ENCODE assay signal across 16 cellular contexts in the genomic region with DNA sequence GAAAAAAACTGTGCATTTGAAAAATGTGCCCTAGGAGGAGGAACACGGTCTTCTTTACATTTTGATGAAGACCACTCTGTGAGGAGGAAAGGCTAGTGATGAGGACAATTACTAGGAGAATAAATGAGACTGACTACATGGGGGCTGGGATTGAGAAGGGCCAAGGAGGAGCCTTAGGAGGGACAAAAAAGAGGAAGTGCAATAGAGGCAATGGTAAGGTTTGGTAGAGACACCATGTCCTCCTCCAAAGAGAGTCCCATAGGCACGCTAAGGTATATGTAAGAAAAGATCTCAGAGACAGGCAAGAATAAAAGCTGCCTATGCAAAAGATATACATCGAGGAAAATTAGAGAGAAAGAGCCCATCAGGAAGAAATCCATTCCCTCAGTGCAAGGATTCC.
DNase-seq lines count a peak whose midpoint lies in the region; ATAC-seq and TF ChIP-seq lines count a peak whose summit lies in the region.
"Had no signal": no experiment of that assay in that cellular context is flagged by ENCODE, and none has a peak within 500 bp of the region (broad histone marks: within the 10 kb centered on the region; RNA-seq: fewer than 3 reads in every experiment).

No MANE protein-coding gene starts in this region.

- intact Hi-C loops in HCT116 (cut with micrococcal nuclease) = no loop called here

- WGBS in smooth muscle cell (ENCODE audit: low lambda C conversion rate) = 78% methylated on average over 3 of the region's 3 CpGs

- no peak overlapping the region for H3K9ac ChIP-seq in HCT116 (ENCODE audit: low read length)
- H3K9ac ChIP-seq in smooth muscle cell (ENCODE audit: low read depth) = no peak overlapping the region

- H3K27ac Mint-ChIP-seq in chondrocyte (ENCODE audit: unreplicated experiment) = peak overlapping the region; percentile 95
- H3K27ac Mint-ChIP-seq: CD8-positive, alpha-beta T cell; GM23338 had no signal

- peaks cover 41% of the 10 kb centered on the region for H3K4me1 Mint-ChIP-seq in chondrocyte (ENCODE audit: low read depth)
- H3K4me1 Mint-ChIP-seq: CD14-positive monocyte, GM23338 had no signal

- H3K27me3 ChIP-seq in HCT116 (ENCODE audit: insufficient read depth, low read length) (no peaks in the 10 kb centered on the region), smooth muscle cell (ENCODE audit: low read depth) (no peaks in the 10 kb centered on the region)

- DNase-seq in HCT116 (ENCODE audit: low read depth, low spot score) (no peak), OCI-M1 (lab: John Stamatoyannopoulos, UW) (peak; percentile 14), chondrocyte (ENCODE audit: low spot score) (no peak), smooth muscle cell (lab: John Stamatoyannopoulos, UW; ENCODE audit: unreplicated experiment) (no peak), occipital lobe (lab: John Stamatoyannopoulos, UW) (no peak), islet precursor cell (no peak)
- no peak for DNase-seq in effector CD4-positive, alpha-beta T cell
- DNase-seq: CD8-positive, alpha-beta T cell; COR-L47; DMS153; DND-41; GDM1; H7 had no signal

- H3K9me3 ChIP-seq in HCT116 (ENCODE audit: control insufficient read depth in 1 of 2, insufficient read depth in 1 of 2, low read depth in 1 of 2, low read length in 2 of 2) (no peaks in the 10 kb centered on the region), smooth muscle cell (replicated peaks; ENCODE audit: low read depth) (no peaks in the 10 kb centered on the region)
- H3K9me3 ChIP-seq: A549 had no signal

- TF ChIP-seq RAD21 in HCT116 (IDR thresholded peaks at IDR 0.05; ENCODE audit: low read depth) = no peak

- H3K36me3 Mint-ChIP-seq in chondrocyte (ENCODE audit: low read depth) = peaks cover 17% of the 10 kb centered on the region
- H3K36me3 Mint-ChIP-seq: CD14-positive monocyte; CD8-positive, alpha-beta T cell had no signal

- no TSS peak for BruUV-seq in HCT116 (replicated peaks; lab: Mats Ljungman, UMichigan)

- H3K27me3 Mint-ChIP-seq in chondrocyte (ENCODE audit: low read depth) = no peaks in the 10 kb centered on the region

- H2AFZ ChIP-seq in HCT116 (ENCODE audit: low read depth, low read length, poor library complexity, severe bottlenecking) (no peak overlapping the region), smooth muscle cell (ENCODE audit: low read depth) (no peak overlapping the region)
- H2AFZ ChIP-seq: GM23338 had no signal

- H3K4me3 ChIP-seq in HCT116 (replicated peaks in 1 of 2; ENCODE audit: low read depth in 1 of 2, low read length in 2 of 2) = no peak overlapping the region
- no peak overlapping the region for H3K4me3 ChIP-seq in smooth muscle cell
- H3K4me3 ChIP-seq: A549, GM23338 had no signal

- TF ChIP-seq CTCF in HCT116 (IDR thresholded peaks at IDR 0.05 in 2 of 3, conservative IDR thresholded peaks at IDR 0.05 in 1 of 3; ENCODE audit: borderline replicate concordance in 1 of 3, insufficient read depth in 1 of 3, low read depth in 2 of 3, low read length in 2 of 3) (no peak), chondrocyte (IDR thresholded peaks at IDR 0.05) (no peak), smooth muscle cell (IDR thresholded peaks at IDR 0.05; ENCODE audit: borderline replicate concordance, insufficient read depth, poor library complexity, severe bottlenecking) (no peak)

- no peak overlapping the region for H3K4me3 Mint-ChIP-seq in chondrocyte (ENCODE audit: unreplicated experiment)
- H3K4me3 Mint-ChIP-seq: CD14-positive monocyte; CD8-positive, alpha-beta T cell; GM23338 had no signal

- H3K4me1 ChIP-seq in HCT116 (ENCODE audit: control insufficient read depth in 1 of 2, insufficient read depth in 2 of 2, low read length in 2 of 2) (peaks cover 0 to 26% of the 10 kb centered on the region in 2 experiments; a peak in 2 of 4 replicates), smooth muscle cell (ENCODE audit: low read depth) (no peaks in the 10 kb centered on the region)
- H3K4me1 ChIP-seq: A549 had no signal

- H3K9me2 ChIP-seq in HCT116 (ENCODE audit: insufficient read depth) = no peaks in the 10 kb centered on the region

- no peaks in the 10 kb centered on the region for H3F3A ChIP-seq in smooth muscle cell (ENCODE audit: low read depth)

- H3K79me2 ChIP-seq in HCT116 (ENCODE audit: insufficient read depth, low read length) (no peaks in the 10 kb centered on the region), smooth muscle cell (ENCODE audit: low read depth) (no peaks in the 10 kb centered on the region)

- H3K36me3 ChIP-seq in HCT116 (ENCODE audit: control insufficient read depth in 1 of 2, insufficient read depth in 2 of 2, low read length in 2 of 2) (no peaks in the 10 kb centered on the region), smooth muscle cell (ENCODE audit: low read depth) (no peaks in the 10 kb centered on the region)

- no peak for ATAC-seq in HCT116
- ATAC-seq: A549; CD8-positive, alpha-beta T cell; GM23338 had no signal

- RAD21 ChIA-PET in HCT116 (lab: Charles Lee; ENCODE audit: low non-redundant PET in 1 of 2, low total read pairs in 2 of 2, uncharacterized antibody in 2 of 2, unreplicated experiment in 2 of 2) = no interaction called here

- peak overlapping the region; percentile 60; the same call in 1 of the 2 replicates for H3K4me2 ChIP-seq in HCT116 (ENCODE audit: low read length)
- peak overlapping the region; percentile 67 for H3K4me2 ChIP-seq in smooth muscle cell
- H3K4me2 ChIP-seq: A549, GM23338 had no signal

- no peaks in the 10 kb centered on the region for H3K9me3 Mint-ChIP-seq in chondrocyte (ENCODE audit: low read depth)
- H3K9me3 Mint-ChIP-seq: CD8-positive, alpha-beta T cell had no signal

- no peaks in the 10 kb centered on the region for H4K20me1 ChIP-seq in HCT116 (ENCODE audit: insufficient read depth)
- H4K20me1 ChIP-seq in smooth muscle cell (ENCODE audit: low read depth) = no peaks in the 10 kb centered on the region

- CTCF ChIA-PET in HCT116 (lab: Charles Lee) = no interaction called here

- POLR2A ChIA-PET in HCT116 (lab: Charles Lee) = no interaction called here

- H3K27ac ChIP-seq in HCT116 (ENCODE audit: low read depth, low read length) (no peak overlapping the region), smooth muscle cell (ENCODE audit: low read depth) (no peak overlapping the region)
- H3K27ac ChIP-seq: A549 had no signal

- TF ChIP-seq POLR2A in HCT116 (IDR thresholded peaks at IDR 0.05; ENCODE audit: borderline replicate concordance, extremely low read depth, insufficient read depth, insufficient read length) = no peak

TF ChIP-seq in HCT116, 20 proteins besides CTCF, POLR2A, EP300 and RAD21 (continues in another document):
- TF ChIP-seq ELF1 (IDR thresholded peaks at IDR 0.05; ENCODE audit: borderline replicate concordance, low read depth) (no peak), FOSL1 (IDR thresholded peaks at IDR 0.05; ENCODE audit: low read depth) (no peak), SRF (IDR thresholded peaks at IDR 0.05; ENCODE audit: low read depth) (no peak), ZFX (IDR thresholded peaks at IDR 0.05) (no peak), EGR1 (IDR thresholded peaks at IDR 0.05; ENCODE audit: low read depth) (no peak), TCF7L2 (IDR thresholded peaks at IDR 0.05; ENCODE audit: borderline replicate concordance, extremely low read depth, insufficient read depth, insufficient read length) (no peak), SIN3A (IDR thresholded peaks at IDR 0.05; ENCODE audit: low read depth) (no peak), YY1 (IDR thresholded peaks at IDR 0.05; ENCODE audit: extremely low read depth, insufficient replicate concordance, low read depth, low read length) (no peak), EZH2phosphoT487 (IDR thresholded peaks at IDR 0.05; ENCODE audit: borderline replicate concordance) (no peak), EZH2 (IDR thresholded peaks at IDR 0.05) (no peak)
- TF ChIP-seq, protein P1, sequence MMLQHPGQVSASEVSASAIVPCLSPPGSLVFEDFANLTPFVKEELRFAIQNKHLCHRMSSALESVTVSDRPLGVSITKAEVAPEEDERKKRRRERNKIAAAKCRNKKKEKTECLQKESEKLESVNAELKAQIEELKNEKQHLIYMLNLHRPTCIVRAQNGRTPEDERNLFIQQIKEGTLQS (IDR thresholded peaks at IDR 0.05) = no peak
- TF ChIP-seq, protein P2, sequence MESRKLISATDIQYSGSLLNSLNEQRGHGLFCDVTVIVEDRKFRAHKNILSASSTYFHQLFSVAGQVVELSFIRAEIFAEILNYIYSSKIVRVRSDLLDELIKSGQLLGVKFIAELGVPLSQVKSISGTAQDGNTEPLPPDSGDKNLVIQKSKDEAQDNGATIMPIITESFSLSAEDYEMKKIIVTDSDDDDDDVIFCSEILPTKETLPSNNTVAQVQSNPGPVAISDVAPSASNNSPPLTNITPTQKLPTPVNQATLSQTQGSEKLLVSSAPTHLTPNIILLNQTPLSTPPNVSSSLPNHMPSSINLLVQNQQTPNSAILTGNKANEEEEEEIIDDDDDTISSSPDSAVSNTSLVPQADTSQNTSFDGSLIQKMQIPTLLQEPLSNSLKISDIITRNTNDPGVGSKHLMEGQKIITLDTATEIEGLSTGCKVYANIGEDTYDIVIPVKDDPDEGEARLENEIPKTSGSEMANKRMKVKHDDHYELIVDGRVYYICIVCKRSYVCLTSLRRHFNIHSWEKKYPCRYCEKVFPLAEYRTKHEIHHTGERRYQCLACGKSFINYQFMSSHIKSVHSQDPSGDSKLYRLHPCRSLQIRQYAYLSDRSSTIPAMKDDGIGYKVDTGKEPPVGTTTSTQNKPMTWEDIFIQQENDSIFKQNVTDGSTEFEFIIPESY (IDR thresholded peaks at IDR 0.05; ENCODE audit: extremely low read depth, insufficient replicate concordance, low read length) = no peak
- TF ChIP-seq, protein P3, sequence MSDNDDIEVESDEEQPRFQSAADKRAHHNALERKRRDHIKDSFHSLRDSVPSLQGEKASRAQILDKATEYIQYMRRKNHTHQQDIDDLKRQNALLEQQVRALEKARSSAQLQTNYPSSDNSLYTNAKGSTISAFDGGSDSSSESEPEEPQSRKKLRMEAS (IDR thresholded peaks at IDR 0.05) = no peak
